Comparison of ENCODE assay signal across 9 cellular contexts in the genomic region with DNA sequence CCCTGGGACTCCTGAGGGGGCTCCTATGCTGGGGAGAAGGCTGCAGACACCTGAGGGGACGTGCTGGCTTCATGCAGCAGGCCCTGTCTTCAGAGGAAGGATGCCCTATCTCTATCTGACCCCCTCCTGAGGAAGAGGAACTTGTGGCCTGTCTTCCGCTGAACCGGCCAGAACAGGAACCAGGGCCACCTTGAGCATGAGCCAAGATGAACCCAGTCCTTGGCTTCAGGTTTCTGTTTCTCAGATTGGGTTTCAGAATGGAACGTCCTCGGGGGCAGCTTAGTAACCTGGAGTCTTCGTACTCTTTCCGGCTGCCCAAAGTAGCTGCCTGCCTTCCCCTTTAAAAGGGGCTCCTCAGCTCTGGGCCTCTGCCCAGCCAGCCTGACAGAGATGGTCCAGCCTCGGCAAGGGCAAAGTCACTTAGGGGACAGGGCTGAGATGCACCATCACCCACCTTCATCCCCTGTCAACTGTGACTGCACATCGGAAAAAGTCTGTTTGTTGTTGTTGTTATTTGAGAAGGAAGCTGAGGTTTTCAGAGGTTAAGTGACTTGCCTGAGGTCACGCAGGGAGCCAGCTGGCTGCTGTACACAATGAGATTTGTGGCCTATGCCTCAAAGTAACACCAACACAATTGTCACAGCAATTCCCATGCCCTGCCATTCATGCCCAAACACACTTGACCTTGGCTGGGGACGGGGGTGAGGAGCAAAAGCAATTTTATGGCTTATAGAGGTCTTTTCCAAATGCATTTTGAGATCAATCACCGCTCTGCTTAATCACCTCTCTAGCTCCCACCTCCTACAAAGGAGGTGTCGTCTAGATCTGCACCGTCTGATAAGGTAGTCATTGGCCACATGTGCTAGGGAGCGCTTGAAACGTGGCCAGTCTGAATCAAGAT. TPM values are rescaled to one million over a fixed set of nuclear protein-coding genes. Genes with fewer than 3 reads are reported as not detected.
DNase-seq lines count a peak whose midpoint lies in the region; ATAC-seq and TF ChIP-seq lines count a peak whose summit lies in the region.
"Had no signal": no experiment of that assay in that cellular context is flagged by ENCODE, and none has a peak within 500 bp of the region (broad histone marks: within the 10 kb centered on the region; RNA-seq: fewer than 3 reads in every experiment).

No MANE protein-coding gene starts in this region.

- H3K36me3 ChIP-seq in Karpas-422 (ENCODE audit: insufficient read depth, low read length): no peaks in the 10 kb centered on the region
- no peaks in the 10 kb centered on the region for H3K36me3 ChIP-seq in hepatocyte (replicated peaks; ENCODE audit: insufficient read depth, low read depth)

- H3K27ac ChIP-seq in Karpas-422 (ENCODE audit: low read length) (no peak overlapping the region), hepatocyte (no peak overlapping the region)

- H3K9me3 ChIP-seq in Karpas-422 (ENCODE audit: low read length): no peaks in the 10 kb centered on the region
- no peaks in the 10 kb centered on the region for H3K9me3 ChIP-seq in hepatocyte (ENCODE audit: low read depth)

- H3K79me2 ChIP-seq in Karpas-422 (ENCODE audit: low read length) (no peaks in the 10 kb centered on the region), hepatocyte (no peaks in the 10 kb centered on the region)

- no peak for TF ChIP-seq CTCF in hepatocyte (IDR thresholded peaks at IDR 0.05; ENCODE audit: poor library complexity)

- no peaks in the 10 kb centered on the region for H3K27me3 ChIP-seq in Karpas-422 (ENCODE audit: low read length)
- no peaks in the 10 kb centered on the region for H3K27me3 ChIP-seq in hepatocyte

- peaks cover 9% of the 10 kb centered on the region for H3K9me3 Mint-ChIP-seq in activated CD8-positive, alpha-beta T cell treated with anti-CD3 and anti-CD28 coated beads, Interleukin-2, amount 10 ng/mL, durations not matched to agents 7 days and 5 days (ENCODE audit: insufficient read depth)

- no peaks in the 10 kb centered on the region for H3K27me3 Mint-ChIP-seq in activated CD8-positive, alpha-beta T cell treated with anti-CD3 and anti-CD28 coated beads, Interleukin-2, amount 10 ng/mL, durations not matched to agents 7 days and 5 days (ENCODE audit: low read depth)

- WGBS in hepatocyte (ENCODE audit: low lambda C conversion rate, missing lambda C conversion rate): 75% methylated on average over 16 of the region's 16 CpGs

- H3K4me1 ChIP-seq in Karpas-422 (ENCODE audit: low read length) (peaks cover 32% of the 10 kb centered on the region), hepatocyte (ENCODE audit: insufficient read depth) (peaks cover 19% of the 10 kb centered on the region)

- POLR2A ChIA-PET in activated CD8-positive, alpha-beta T cell treated with anti-CD3 and anti-CD28 coated beads, Interleukin-2, amount 10 ng/mL, durations not matched to agents 7 days and 5 days (lab: Charles Lee): interaction anchor here (0.7 to 11.2 kb wide), 20 partner anchors 9 to 1572 kb away, joined by 3 to 303 read pairs (median 5); a partner anchor contains a TSS

- no peak overlapping the region for H3K4me2 ChIP-seq in Karpas-422 (ENCODE audit: low read depth, low read length, poor library complexity, severe bottlenecking)
- no peak overlapping the region for H3K4me2 ChIP-seq in hepatocyte

- H2AFZ ChIP-seq in Karpas-422 (ENCODE audit: low read length) (no peak overlapping the region; the same call in 1 of the 2 replicates), hepatocyte (no peak overlapping the region)

- peak; percentile 56 for ATAC-seq in GM18502 (IDR thresholded peaks at IDR 0.05; ENCODE audit: poor library complexity, unreplicated experiment)
- peak; percentile 45 for ATAC-seq in GM21737 (IDR thresholded peaks at IDR 0.05; ENCODE audit: unreplicated experiment)
- peak; percentile 43 for ATAC-seq in activated CD8-positive, alpha-beta T cell treated with anti-CD3 and anti-CD28 coated beads, Interleukin-2, amount 10 ng/mL, durations not matched to agents 7 days and 5 days

- H3K27ac Mint-ChIP-seq in activated CD8-positive, alpha-beta T cell treated with anti-CD3 and anti-CD28 coated beads, Interleukin-2, amount 10 ng/mL, durations not matched to agents 7 days and 5 days: peak overlapping the region; percentile 100

- peak overlapping the region; percentile 31 for H3K9ac ChIP-seq in Karpas-422 (ENCODE audit: low read length)

- H4K20me1 ChIP-seq in Karpas-422 (ENCODE audit: insufficient read depth, low read depth, low read length) (0 out of 2 replicates have a peak, but pooled peaks cover 2% of the 10 kb centered on the region), hepatocyte (ENCODE audit: insufficient read depth, poor library complexity, severe bottlenecking) (no peaks in the 10 kb centered on the region)

- peak overlapping the region; percentile 67 for H3K4me3 Mint-ChIP-seq in activated CD8-positive, alpha-beta T cell treated with anti-CD3 and anti-CD28 coated beads, Interleukin-2, amount 10 ng/mL, durations not matched to agents 7 days and 5 days

- peaks cover 22% of the 10 kb centered on the region for H3K36me3 Mint-ChIP-seq in activated CD8-positive, alpha-beta T cell treated with anti-CD3 and anti-CD28 coated beads, Interleukin-2, amount 10 ng/mL, durations not matched to agents 7 days and 5 days (ENCODE audit: low read depth)

- peaks cover 96% of the 10 kb centered on the region for H3K4me1 Mint-ChIP-seq in activated CD8-positive, alpha-beta T cell treated with anti-CD3 and anti-CD28 coated beads, Interleukin-2, amount 10 ng/mL, durations not matched to agents 7 days and 5 days (ENCODE audit: low read depth)

- no peak overlapping the region for H3K4me3 ChIP-seq in Karpas-422 (ENCODE audit: low read length)
- H3K4me3 ChIP-seq in hepatocyte: no peak overlapping the region

- CTCF ChIA-PET in activated CD8-positive, alpha-beta T cell treated with anti-CD3 and anti-CD28 coated beads, Interleukin-2, amount 10 ng/mL, durations not matched to agents 7 days and 5 days (lab: Charles Lee): interaction anchor here (0.6 to 19.2 kb wide), 12 partner anchors 8 to 51 kb away, joined by 3 to 376 read pairs (median 4); no protein-coding TSS in a partner anchor

- H3K9me2 ChIP-seq in Karpas-422 (replicated peaks; ENCODE audit: insufficient read depth, low read length): no peaks in the 10 kb centered on the region
- H3K9me2 ChIP-seq in hepatocyte (replicated peaks; ENCODE audit: insufficient read depth): no peaks in the 10 kb centered on the region

- DNase-seq in Karpas-422: peak; percentile 74
- DNase-seq in activated CD8-positive, alpha-beta T cell treated with anti-CD3 and anti-CD28 coated beads, Interleukin-2, amount 10 ng/mL, durations not matched to agents 7 days and 5 days: peak; percentile 85
- DNase-seq in medulla oblongata (ENCODE audit: extremely low spot score): peak; percentile 71
- no peak for DNase-seq in HuH-7.5 (ENCODE audit: low spot score)
- DNase-seq in cerebellum (ENCODE audit: low spot score): no peak
- DNase-seq in hepatocyte (ENCODE audit: low spot score): no peak

RNA-seq across cellular contexts. Expression of a gene that starts 13.4 kb away (rescaled TPM):
- 0.69 and 2.3 TPM in 2 replicates for total RNA-seq in Karpas-422 (2014; rRNA removed; shearing (Covaris generic); ENCODE audit: low replicate concordance)
- total RNA-seq in activated CD8-positive, alpha-beta T cell treated with anti-CD3 and anti-CD28 coated beads, Interleukin-2, amount 10 ng/mL, durations not matched to agents 7 days and 5 days: 10 to 100 TPM; 15.8 to 17.0 TPM
- 0.54 TPM for total RNA-seq in cerebellum
- 0.53 and 1.8 TPM in 2 replicates for total RNA-seq in hepatocyte
- polyA plus RNA-seq in hepatocyte: 0.27 and 0.32 TPM in 2 replicates

RNA-seq across cellular contexts. Expression of a gene that starts 34.1 kb away (rescaled TPM):
- total RNA-seq in Karpas-422 (2014; rRNA removed; shearing (Covaris generic); ENCODE audit: low replicate concordance): not detected in 2 replicates
- not detected for total RNA-seq in activated CD8-positive, alpha-beta T cell treated with anti-CD3 and anti-CD28 coated beads, Interleukin-2, amount 10 ng/mL, durations not matched to agents 7 days and 5 days
- total RNA-seq in cerebellum (not detected), hepatocyte (not detected in 2 replicates)
- not detected in 2 replicates for polyA plus RNA-seq in hepatocyte
- total RNA-seq: SK-MEL-5 had no signal

RNA-seq across cellular contexts. Expression of a gene that starts 35.8 kb away (rescaled TPM):
- not detected in 2 replicates for total RNA-seq in Karpas-422 (2014; rRNA removed; shearing (Covaris generic); ENCODE audit: low replicate concordance)
- not detected for total RNA-seq in activated CD8-positive, alpha-beta T cell treated with anti-CD3 and anti-CD28 coated beads, Interleukin-2, amount 10 ng/mL, durations not matched to agents 7 days and 5 days
- 2.4 TPM for total RNA-seq in cerebellum
- not detected in 2 replicates for total RNA-seq in hepatocyte
- polyA plus RNA-seq in hepatocyte: 0.90 TPM in 1 of 2 replicates, not detected in the other
- total RNA-seq: SK-MEL-5 had no signal

Comparison
In these comparisons a context has a peak if more than half of its experiments do, and no peak if none do; other contexts are left out.
1. DNase-seq: peak in Karpas-422 (single experiment), activated CD8-positive, alpha-beta T cell treated with anti-CD3 and anti-CD28 coated beads, Interleukin-2, amount 10 ng/mL, durations not matched to agents 7 days and 5 days (single experiment) and medulla oblongata (single experiment); none in HuH-7.5 (single experiment), cerebellum (single experiment) and hepatocyte (single experiment).
2. Peak in every context shown above with its lines, with median percentiles within 50 percentile points of each other: ATAC-seq.